ENCODE assay signal across 9 cellular contexts in the genomic region with DNA sequence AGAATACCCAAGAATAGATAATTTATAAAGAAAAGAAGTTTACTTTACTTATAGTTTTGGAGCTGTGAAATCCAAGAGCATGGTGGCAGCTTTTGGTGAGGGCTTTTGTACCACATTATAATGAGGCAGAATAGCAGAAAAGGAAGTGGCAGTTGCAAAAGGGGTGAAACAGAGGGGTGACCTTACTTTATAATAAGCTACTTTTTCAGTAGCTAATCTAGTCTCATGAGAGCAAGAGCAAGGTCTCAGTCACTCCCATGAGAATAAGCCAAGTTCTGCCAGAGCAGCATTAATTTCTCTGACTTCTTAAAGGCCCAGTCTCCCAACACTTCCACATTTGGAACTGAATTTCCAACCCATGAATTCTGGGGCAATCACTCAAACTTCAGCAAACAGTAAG.
"Had no signal": no experiment of that assay in that cellular context is flagged by ENCODE, and none has a peak within 500 bp of the region (broad histone marks: within the 10 kb centered on the region; RNA-seq: fewer than 3 reads in every experiment).

No MANE protein-coding gene starts in this region.

- DNase-seq: GM23248, GOT3, H7, HFFc6, KBM-7 had no signal

- H3K9ac ChIP-seq: GM23248 had no signal

- H3K9me3 ChIP-seq: HAP-1 had no signal

- H3K36me3 ChIP-seq: HAP-1 had no signal

- H3K4me1 ChIP-seq: HAP-1 had no signal

- H3K4me3 ChIP-seq: GM23248, HAP-1 had no signal

- H3K27ac ChIP-seq: GM23248, HL-60 had no signal

- ATAC-seq: HCT116, HepG2 had no signal
